21 cellular contexts compared by ENCODE assay signal in genomic region chr9:94983552-94983951, GRCh38.
"Had no signal": no experiment of that assay in that cellular context is flagged by ENCODE, and none has a peak within 500 bp of the region (broad histone marks: within the 10 kb centered on the region; RNA-seq: fewer than 3 reads in every experiment).

No MANE protein-coding gene starts in this region.

- FAIRE-seq: pancreas, urothelium cell line had no signal

- H3K4me3 ChIP-seq: colonic mucosa, esophagus squamous epithelium, lower lobe of right lung, pancreas, prostate gland, thoracic aorta had no signal

- H3K36me3 ChIP-seq: colonic mucosa, esophagus squamous epithelium, lower lobe of right lung, pancreas, prostate gland, thoracic aorta had no signal

- H3K27ac ChIP-seq: colonic mucosa, esophagus squamous epithelium, lower lobe of right lung, pancreas, prostate gland, thoracic aorta had no signal

- H3K4me3 Mint-ChIP-seq: neural crest cell; stimulated activated naive B cell treated with anti-CD40 and anti-IgM and Interleukin-4, amounts not matched to agents 10 μg/mL and 1 μg/mL and 100 μg/mL, for 72 hours; stimulated activated naive CD8-positive, alpha-beta T cell treated with anti-CD3 and anti-CD28 coated beads, Interleukin-15, amount 100 ng/mL, for 72 hours; type B pancreatic cell had no signal

- H3K27ac Mint-ChIP-seq: naive thymus-derived CD4-positive, alpha-beta T cell; stimulated activated naive B cell treated with anti-CD40 and anti-IgM and Interleukin-4, amounts not matched to agents 10 μg/mL and 1 μg/mL and 100 μg/mL, for 72 hours; type B pancreatic cell had no signal

- H3K27me3 ChIP-seq: colonic mucosa, esophagus squamous epithelium, pancreas had no signal

- H3K27me3 Mint-ChIP-seq: naive thymus-derived CD4-positive, alpha-beta T cell; stimulated activated naive B cell treated with anti-CD40 and anti-IgM and Interleukin-4, amounts not matched to agents 10 μg/mL and 1 μg/mL and 100 μg/mL, for 72 hours; stimulated activated naive CD8-positive, alpha-beta T cell treated with anti-CD3 and anti-CD28 coated beads, Interleukin-15, amount 100 ng/mL, for 72 hours; type B pancreatic cell had no signal

- H3K9me3 ChIP-seq: colonic mucosa, esophagus squamous epithelium, lower lobe of right lung, pancreas, prostate gland, thoracic aorta had no signal

- ATAC-seq: lower lobe of right lung; naive thymus-derived CD4-positive, alpha-beta T cell; pancreas; sciatic nerve; stimulated activated naive B cell treated with anti-CD40 and anti-IgM and Interleukin-4, amounts not matched to agents 10 μg/mL and 1 μg/mL and 100 μg/mL, for 72 hours; stimulated activated naive CD8-positive, alpha-beta T cell treated with anti-CD3 and anti-CD28 coated beads, Interleukin-15, amount 100 ng/mL, for 72 hours had no signal

- H3K9me3 Mint-ChIP-seq: neural crest cell; stimulated activated naive B cell treated with anti-CD40 and anti-IgM and Interleukin-4, amounts not matched to agents 10 μg/mL and 1 μg/mL and 100 μg/mL, for 72 hours; stimulated activated naive CD8-positive, alpha-beta T cell treated with anti-CD3 and anti-CD28 coated beads, Interleukin-15, amount 100 ng/mL, for 72 hours; type B pancreatic cell had no signal

- DNase-seq: caudate nucleus; colonic mucosa; dermis blood vessel endothelial cell; esophagus squamous epithelium; foreskin fibroblast; lower lobe of right lung; mesenchymal stem cell; midbrain; naive thymus-derived CD4-positive, alpha-beta T cell; nucleus accumbens; pancreas; stimulated activated CD4-positive, alpha-beta T cell treated with anti-CD3 and anti-CD28 coated beads, Interleukin-2, amount 100 ng/mL, for 24 hours; stimulated activated CD4-positive, alpha-beta T cell treated with anti-CD3 and anti-CD28 coated beads, Interleukin-4, amount 100 ng/mL, for 4 hours; stimulated activated naive B cell treated with anti-CD40 and anti-IgM and Interleukin-4, amounts not matched to agents 10 μg/mL and 1 μg/mL and 100 μg/mL, for 72 hours; stimulated activated naive CD8-positive, alpha-beta T cell treated with anti-CD3 and anti-CD28 coated beads, Interleukin-15, amount 100 ng/mL, for 72 hours had no signal

- H3K4me1 ChIP-seq: colonic mucosa, esophagus squamous epithelium, lower lobe of right lung, pancreas, prostate gland had no signal
